22 cellular contexts compared by ENCODE assay signal in genomic region chr6:71892641-71893040, GRCh38.
"Had no signal": no experiment of that assay in that cellular context is flagged by ENCODE, and none has a peak within 500 bp of the region (broad histone marks: within the 10 kb centered on the region; RNA-seq: fewer than 3 reads in every experiment).

No MANE protein-coding gene starts in this region.

- DNase-seq: stimulated activated CD4-positive, alpha-beta T cell treated with anti-CD3 and anti-CD28 coated beads, Interleukin-2, amount 100 ng/mL, for 48 hours; stimulated activated CD4-positive, alpha-beta T cell treated with anti-CD3 and anti-CD28 coated beads, Interleukin-4, amount 100 ng/mL, for 1 hour; stimulated activated CD4-positive, alpha-beta T cell treated with anti-CD3 and anti-CD28 coated beads, Interleukin-4, amount 100 ng/mL, for 24 hours; stimulated activated CD4-positive, alpha-beta T cell treated with anti-CD3 and anti-CD28 coated beads, Interleukin-4, amount 100 ng/mL, for 4 hours; stimulated activated CD8-positive, alpha-beta memory T cell treated with anti-CD3 and anti-CD28 coated beads, Interleukin-4, amount 100 ng/mL, for 48 hours; stimulated activated naive B cell treated with anti-CD40 and anti-IgM and Interleukin-4, amounts not matched to agents 10 μg/mL and 1 μg/mL and 100 μg/mL, for 72 hours; stimulated activated naive CD4-positive, alpha-beta T cell; stimulated activated naive CD4-positive, alpha-beta T cell treated with Interleukin-2 at 50 U/mL for 16 hours; stimulated activated naive CD8-positive, alpha-beta T cell treated with anti-CD3 and anti-CD28 coated beads, Interleukin-15, amount 100 ng/mL, for 72 hours; stimulated activated naive CD8-positive, alpha-beta T cell treated with anti-CD3 and anti-CD28 coated beads, Interleukin-15, Interleukin-2, amounts not matched to agents 100 U/mL and 50 U/mL, for 24 hours; stomach; substantia nigra; testis; thyroid gland; tibial artery; transverse colon; trophoblast cell; upper lobe of left lung; upper lobe of right lung; uterus had no signal

- ATAC-seq: stimulated activated effector memory CD8-positive, alpha-beta T cell treated with anti-CD3 and anti-CD28 coated beads, Interleukin-12 subunit alpha, Interleukin-12 subunit beta, amount 100 ng/mL, for 72 hours; stimulated activated memory B cell treated with anti-CD40 and anti-IgM and Interleukin-4, amounts not matched to agents 10 μg/mL and 1 μg/mL and 100 μg/mL, for 72 hours; stimulated activated naive B cell treated with anti-CD40 and anti-IgM and Interleukin-4, amounts not matched to agents 10 μg/mL and 1 μg/mL and 100 μg/mL, for 72 hours; stimulated activated naive CD8-positive, alpha-beta T cell treated with anti-CD3 and anti-CD28 coated beads, Interleukin-15, amount 100 ng/mL, for 72 hours; stimulated activated naive CD8-positive, alpha-beta T cell treated with anti-CD3 and anti-CD28 coated beads, Interleukin-15, Interleukin-2, amounts not matched to agents 100 U/mL and 50 U/mL, for 24 hours; upper lobe of right lung had no signal
